In genomic region chr14:32201196-32201815, GRCh38 we compare ENCODE assay signal across 8 cellular contexts. TPM values are rescaled to one million over a fixed set of nuclear protein-coding genes. Genes with fewer than 3 reads are reported as not detected.
DNase-seq lines count a peak whose midpoint lies in the region; ATAC-seq, FAIRE-seq and TF ChIP-seq lines count a peak whose summit lies in the region.

No MANE protein-coding gene starts in this region.

- peak; percentile 76 for DNase-seq in GM10248 (ENCODE audit: extremely low spot score)
- peak; percentile 74 for DNase-seq in NCI-H1417 treated with DMSO at 0.1 percent for 48 hours (lab: John Stamatoyannopoulos, UW)
- DNase-seq in T-helper 2 cell treated with Interferon-gamma antibody and Interleukin-4, amounts not matched to agents 5 μg/mL and 100 μg/mL, for 36 hours (ENCODE audit: low spot score): peak; percentile 84
- DNase-seq in GM12878 (ENCODE audit: low read depth, low spot score): no peak
- DNase-seq in skeletal muscle cell (ENCODE audit: low read depth): no peak
- DNase-seq in NOMO-1 (lab: John Stamatoyannopoulos, UW; ENCODE audit: unreplicated experiment in 2 of 2): no peak

- SMC1A ChIA-PET in GM12878 (lab: Charles Lee; ENCODE audit: uncharacterized antibody, unreplicated experiment): interaction anchor here (2.4 kb wide), 1 partner anchor 125 kb away, joined by 9 read pairs; the partner anchor contains the start of gene ARHGAP5

- H3K4me1 ChIP-seq in GM12878 (ENCODE audit: control insufficient read depth, insufficient read depth, low read length): peaks cover 33% of the 10 kb centered on the region
- H3K4me1 ChIP-seq in iPS-15b (ENCODE audit: control insufficient read depth, insufficient read depth, low read length): no peaks in the 10 kb centered on the region

- H3K9me3 Mint-ChIP-seq in T-helper 2 cell treated with Interferon-gamma antibody and Interleukin-4, amounts not matched to agents 5 μg/mL and 100 μg/mL, for 36 hours: no peaks in the 10 kb centered on the region

- peak; percentile 25; the same call in 1 of the 2 replicates for TF ChIP-seq POLR2A in GM12878 (IDR thresholded peaks at IDR 0.05; ENCODE audit: low read depth, low read length)

- H3K4me1 Mint-ChIP-seq in T-helper 2 cell treated with Interferon-gamma antibody and Interleukin-4, amounts not matched to agents 5 μg/mL and 100 μg/mL, for 36 hours (ENCODE audit: low read depth): peaks cover 41% of the 10 kb centered on the region

- H3K4me2 ChIP-seq in GM12878 (ENCODE audit: control insufficient read depth, insufficient read depth): peak overlapping the region; percentile 91

- RAD21 ChIA-PET in GM12878 (lab: Charles Lee; ENCODE audit: unreplicated experiment): no interaction called here

- no peak for FAIRE-seq in GM12878 (lab: Jason Lieb, UNC)

- peaks cover 15% of the 10 kb centered on the region for H3K27me3 Mint-ChIP-seq in T-helper 2 cell treated with Interferon-gamma antibody and Interleukin-4, amounts not matched to agents 5 μg/mL and 100 μg/mL, for 36 hours (ENCODE audit: low read depth)

- intact Hi-C loops in GM12878 (cut with micrococcal nuclease; ENCODE audit: unreplicated experiment): no loop called here

- H3K9ac ChIP-seq in GM12878 (ENCODE audit: control insufficient read depth, insufficient read depth, low read length): peak overlapping the region; percentile 29
- H3K9ac ChIP-seq in iPS-15b (ENCODE audit: low read depth, low read length): peak overlapping the region; percentile 18

- CTCF ChIA-PET in GM10248 (lab: Yijun Ruan, JAX): interaction anchor here (1.6 kb wide), 1 partner anchor 128 kb away, joined by 5 read pairs; no protein-coding TSS in a partner anchor
- CTCF ChIA-PET in GM12878 (lab: Yijun Ruan, JAX): no interaction called here

- H3K27ac Mint-ChIP-seq in T-helper 2 cell treated with Interferon-gamma antibody and Interleukin-4, amounts not matched to agents 5 μg/mL and 100 μg/mL, for 36 hours: peak overlapping the region; percentile 97

- no peaks in the 10 kb centered on the region for H3K9me3 ChIP-seq in GM12878 (replicated peaks; ENCODE audit: control insufficient read depth, insufficient read depth, low read length)
- no peaks in the 10 kb centered on the region for H3K9me3 ChIP-seq in iPS-15b (ENCODE audit: control insufficient read depth, insufficient read depth, low read length)

- TF ChIP-seq RAD21 in GM12878 (IDR thresholded peaks at IDR 0.05; ENCODE audit: insufficient read depth, low read depth, low read length): no peak

- in situ Hi-C loops in GM12878 (cut with MboI): loop anchor here (5.0 kb wide), 1 partner anchor 124 kb away; the partner anchor contains the start of gene ARHGAP5

- peak overlapping the region; percentile 85 for H3K4me3 Mint-ChIP-seq in T-helper 2 cell treated with Interferon-gamma antibody and Interleukin-4, amounts not matched to agents 5 μg/mL and 100 μg/mL, for 36 hours

- H3K27ac ChIP-seq in GM12878 (ENCODE audit: control insufficient read depth, insufficient read depth): peak overlapping the region; percentile 34

- TF ChIP-seq CTCF in GM10248 (IDR thresholded peaks at IDR 0.05; ENCODE audit: control extremely low read depth, extremely low read depth, low read depth, missing control alignments) (no peak), GM12878 (IDR thresholded peaks at IDR 0.05 in 2 of 3, conservative IDR thresholded peaks at IDR 0.05 in 1 of 3; ENCODE audit: control insufficient read depth in 2 of 3, extremely low read depth in 1 of 3, insufficient read depth in 1 of 3, low read depth in 3 of 3, low read length in 3 of 3) (no peak)

- POLR2A ChIA-PET in GM10248 (lab: Yijun Ruan, JAX): no interaction called here
- POLR2A ChIA-PET in GM12878 (lab: Charles Lee): no interaction called here

- H4K20me1 ChIP-seq in GM12878 (ENCODE audit: control insufficient read depth, insufficient read depth): no peaks in the 10 kb centered on the region

- ATAC-seq in HG02678 (IDR thresholded peaks at IDR 0.05; ENCODE audit: unreplicated experiment): peak; percentile 61
- ATAC-seq in GM12878: peak; percentile 75

- no peaks in the 10 kb centered on the region for H3K27me3 ChIP-seq in GM12878 (replicated peaks in 1 of 2; ENCODE audit: control insufficient read depth in 2 of 2, insufficient read depth in 2 of 2, low read length in 1 of 2)
- H3K27me3 ChIP-seq in iPS-15b (ENCODE audit: control insufficient read depth, insufficient read depth, low read length): peaks cover 3% of the 10 kb centered on the region

- 0 out of 4 replicates have a peak, but pooled peaks of 1 of the 2 experiments have one; percentile 1 for TF ChIP-seq EP300 in GM12878 (IDR thresholded peaks at IDR 0.05; ENCODE audit: borderline replicate concordance in 1 of 2, control insufficient read depth in 1 of 2, low read depth in 2 of 2, low read length in 2 of 2)

- BruUV-seq in GM12878 (replicated peaks; lab: Mats Ljungman, UMichigan): TSS peak; percentile 49

- no peaks in the 10 kb centered on the region for H3K79me2 ChIP-seq in GM12878 (ENCODE audit: control insufficient read depth, insufficient read depth, low read length)

- 1% methylated on average over 45 of the region's 46 CpGs for WGBS in GM12878 (ENCODE audit: insufficient coverage, insufficient replicate concordance, low lambda C conversion rate, missing lambda C conversion rate)

- H3K36me3 ChIP-seq in GM12878 (ENCODE audit: control insufficient read depth in 2 of 2, insufficient read depth in 2 of 2, low read length in 1 of 2): no peaks in the 10 kb centered on the region
- H3K36me3 ChIP-seq in iPS-15b (ENCODE audit: control insufficient read depth, insufficient read depth, low read length): no peaks in the 10 kb centered on the region

- H2AFZ ChIP-seq in GM12878 (ENCODE audit: control insufficient read depth, low read depth, low read length): peak overlapping the region; percentile 74

- H3K4me3 ChIP-seq in GM12878 (peak overlapping the region; percentile 73), iPS-15b (ENCODE audit: low read depth, low read length) (peak overlapping the region; percentile 94), skeletal muscle cell (ENCODE audit: low read depth, low read length) (peak overlapping the region; percentile 74)

- no peaks in the 10 kb centered on the region for H3K36me3 Mint-ChIP-seq in T-helper 2 cell treated with Interferon-gamma antibody and Interleukin-4, amounts not matched to agents 5 μg/mL and 100 μg/mL, for 36 hours (ENCODE audit: low read depth)

TF ChIP-seq in GM12878, 131 proteins besides CTCF, POLR2A, EP300 and RAD21 (continues in another document):
- TF ChIP-seq NFIC (IDR thresholded peaks at IDR 0.05; ENCODE audit: low read depth, low read length) (no peak), ASH2L (IDR thresholded peaks at IDR 0.05; ENCODE audit: borderline replicate concordance, low read depth) (no peak), MTA3 (IDR thresholded peaks at IDR 0.05; ENCODE audit: borderline replicate concordance, low read length) (no peak)

RNA-seq across cellular contexts. Expression of gene RNU6-7, which starts 0.5 kb away (rescaled TPM):
- not detected in 2 replicates for total RNA-seq in GM12878 (2013; cell fraction: nucleolus; rRNA removed)
- total RNA-seq in GM12878 (2014; rRNA removed): not detected in 2 replicates
- not detected in 2 replicates for total RNA-seq in GM12878 (2014; rRNA removed; fragmentation: Illumina TruSeq; extraction: Trizol)
- not detected in 2 replicates for total RNA-seq in GM12878 (2021)
- not detected for polyA plus RNA-seq in GM12878 (2011; ENCODE audit: low read depth)
- not detected in 2 replicates for polyA plus RNA-seq in GM12878 (2011; rRNA removed)
- not detected in 2 replicates for polyA plus RNA-seq in GM12878 (2011; cell fraction: cytosol; rRNA removed)
- polyA plus RNA-seq in GM12878 (2011; cell fraction: nucleus; rRNA removed): not detected in 2 replicates
- not detected in 2 replicates for polyA plus RNA-seq in GM12878 (2012)
- not detected in 2 replicates for polyA plus RNA-seq in GM12878 (2014; fragmentation: Illumina TruSeq; extraction: Trizol)
- not detected for polyA plus RNA-seq in GM12878 (2014; fragmentation: Nextera tagmentation; extraction: Ambion mirVana)
- not detected in 2 replicates for polyA plus RNA-seq in GM12878 (2014; rRNA removed)
- not detected for polyA plus RNA-seq in GM12878 (2016; fragmentation: Nextera tagmentation; extraction: Ambion mirVana)
- polyA minus RNA-seq in GM12878 (2011; rRNA and poly(A)+ RNA removed): not detected in 2 replicates
- not detected in 2 replicates for polyA minus RNA-seq in GM12878 (2011; cell fraction: cytosol; rRNA and poly(A)+ RNA removed)
- polyA minus RNA-seq in GM12878 (2011; cell fraction: nucleus; rRNA and poly(A)+ RNA removed): under 0.01 TPM in 1 of 2 replicates, not detected in the other

RNA-seq across cellular contexts. Expression of gene RNU6-8, which starts 1.8 kb away (rescaled TPM):
- not detected in 2 replicates for total RNA-seq in GM12878 (2013; cell fraction: nucleolus; rRNA removed)
- total RNA-seq in GM12878 (2014; rRNA removed) (not detected in 2 replicates), GM12878 (2014; rRNA removed; fragmentation: Illumina TruSeq; extraction: Trizol) (not detected in 2 replicates), GM12878 (2021) (not detected in 2 replicates)
- polyA plus RNA-seq in GM12878 (2011; ENCODE audit: low read depth): not detected
- polyA plus RNA-seq in GM12878 (2011; rRNA removed) (not detected in 2 replicates), GM12878 (2014; fragmentation: Illumina TruSeq; extraction: Trizol) (not detected in 2 replicates), GM12878 (2014; fragmentation: Nextera tagmentation; extraction: Ambion mirVana) (not detected), GM12878 (2014; rRNA removed) (not detected in 2 replicates), GM12878 (2016; fragmentation: Nextera tagmentation; extraction: Ambion mirVana) (not detected)
- polyA plus RNA-seq in GM12878 (2011; cell fraction: cytosol; rRNA removed): not detected in 2 replicates
- not detected in 2 replicates for polyA plus RNA-seq in GM12878 (2011; cell fraction: nucleus; rRNA removed)
- polyA plus RNA-seq in GM12878 (2012): not detected in 2 replicates
- polyA minus RNA-seq in GM12878 (2011; rRNA and poly(A)+ RNA removed): not detected in 2 replicates
- polyA minus RNA-seq in GM12878 (2011; cell fraction: cytosol; rRNA and poly(A)+ RNA removed): not detected in 2 replicates
- polyA minus RNA-seq in GM12878 (2011; cell fraction: nucleus; rRNA and poly(A)+ RNA removed): under 0.01 TPM in 1 of 2 replicates, not detected in the other

Comparison
In these comparisons a context has a peak if more than half of its experiments do, and no peak if none do; other contexts are left out.
1. DNase-seq: peak in GM10248 (single experiment), NCI-H1417 treated with DMSO at 0.1 percent for 48 hours (single experiment) and T-helper 2 cell treated with Interferon-gamma antibody and Interleukin-4, amounts not matched to agents 5 μg/mL and 100 μg/mL, for 36 hours (single experiment); none in GM12878 (single experiment), skeletal muscle cell (single experiment) and NOMO-1 (0 of 2).
2. Peak in every context shown above with its lines, with median percentiles within 50 percentile points of each other: H3K4me3 ChIP-seq.